In genomic region chr14:80587096-80587724, GRCh38 we compare ENCODE assay signal across 9 cellular contexts.
A peak's percentile ranks its signal among the peaks of the same experiment; 100 is the strongest.
DNase-seq lines count a peak whose midpoint lies in the region; ATAC-seq lines count a peak whose summit lies in the region.
"Had no signal": no experiment of that assay in that cellular context is flagged by ENCODE, and none has a peak within 500 bp of the region (broad histone marks: within the 10 kb centered on the region; RNA-seq: fewer than 3 reads in every experiment).

No MANE protein-coding gene starts in this region.

- H2BK120ac ChIP-seq in neuronal stem cell (ENCODE audit: low read depth, low read length) = no peak overlapping the region

- no peak overlapping the region for H3K27ac ChIP-seq in neuronal stem cell (replicated peaks; ENCODE audit: low read length)
- H3K27ac ChIP-seq: BLaER1 treated with 17β-estradiol and CSF1 and Interleukin-3, amounts not matched to agents 10 nM and 100 nM had no signal

- H2BK12ac ChIP-seq in neuronal stem cell (ENCODE audit: low read length) = no peak overlapping the region

- no peak overlapping the region for H2BK15ac ChIP-seq in neuronal stem cell (ENCODE audit: low read length)

- H3K4me2 ChIP-seq in neuronal stem cell (ENCODE audit: insufficient read depth, low read length, poor library complexity, severe bottlenecking) = no peak overlapping the region
- H3K4me2 ChIP-seq: BLaER1 treated with 17β-estradiol and CSF1 and Interleukin-3, amounts not matched to agents 10 nM and 100 nM had no signal

- no peak overlapping the region for H3K14ac ChIP-seq in neuronal stem cell (ENCODE audit: low read length)

- no peak overlapping the region for H3K23ac ChIP-seq in neuronal stem cell (ENCODE audit: low read depth, low read length, poor library complexity)

- no peak overlapping the region for H4K91ac ChIP-seq in neuronal stem cell (ENCODE audit: low read depth, low read length, poor library complexity)

- H3K4ac ChIP-seq in neuronal stem cell (ENCODE audit: low read length) = no peak overlapping the region

- DNase-seq in NCI-H1417 (lab: John Stamatoyannopoulos, UW) (peak in 2 of 3 experiments; percentile 12 to 47), NCI-H1417 treated with DMSO at 0.1 percent for 48 hours (lab: John Stamatoyannopoulos, UW) (no peak), NCI-H748 (lab: John Stamatoyannopoulos, UW; ENCODE audit: unreplicated experiment) (peak; percentile 37), cerebellar cortex (ENCODE audit: low spot score) (peak; percentile 69), myocyte (ENCODE audit: low read depth) (peak; percentile 48), neuronal stem cell (ENCODE audit: low spot score) (no peak)

- H3K4me3 ChIP-seq in neuronal stem cell (ENCODE audit: low read length in 2 of 2) = no peak overlapping the region
- H3K4me3 ChIP-seq: BLaER1 treated with 17β-estradiol and CSF1 and Interleukin-3, amounts not matched to agents 10 nM and 100 nM had no signal

- no peaks in the 10 kb centered on the region for H3K27me3 ChIP-seq in neuronal stem cell (ENCODE audit: control insufficient read depth in 3 of 3, insufficient read depth in 3 of 3, low read depth in 1 of 3, low read length in 3 of 3)
- H3K27me3 ChIP-seq: BLaER1 treated with 17β-estradiol and CSF1 and Interleukin-3, amounts not matched to agents 10 nM and 100 nM had no signal

- no peaks in the 10 kb centered on the region for H3K4me1 ChIP-seq in neuronal stem cell (ENCODE audit: control insufficient read depth in 2 of 2, insufficient read depth in 1 of 2, low read depth in 1 of 2, low read length in 2 of 2)
- H3K4me1 ChIP-seq: BLaER1 treated with 17β-estradiol and CSF1 and Interleukin-3, amounts not matched to agents 10 nM and 100 nM had no signal

- H4K8ac ChIP-seq in neuronal stem cell (ENCODE audit: low read depth, low read length) = no peak overlapping the region

- H3K36me3 ChIP-seq in neuronal stem cell (replicated peaks in 1 of 2; ENCODE audit: control insufficient read depth in 2 of 2, insufficient read depth in 2 of 2, low read length in 2 of 2) = no peaks in the 10 kb centered on the region
- H3K36me3 ChIP-seq: BLaER1 treated with 17β-estradiol and CSF1 and Interleukin-3, amounts not matched to agents 10 nM and 100 nM had no signal

- H3K79me1 ChIP-seq in neuronal stem cell (ENCODE audit: low read depth, low read length) = no peaks in the 10 kb centered on the region

- H3K9ac ChIP-seq in neuronal stem cell (ENCODE audit: low read depth, low read length, poor library complexity) = no peak overlapping the region
- H3K9ac ChIP-seq: BLaER1 treated with 17β-estradiol and CSF1 and Interleukin-3, amounts not matched to agents 10 nM and 100 nM had no signal

- no peaks in the 10 kb centered on the region for H3K9me3 ChIP-seq in neuronal stem cell (replicated peaks in 1 of 2; ENCODE audit: control insufficient read depth in 2 of 2, insufficient read depth in 1 of 2, low read depth in 1 of 2, low read length in 2 of 2)

- no peak overlapping the region for H2AFZ ChIP-seq in neuronal stem cell (ENCODE audit: low read length)

- no peak overlapping the region for H2AK5ac ChIP-seq in neuronal stem cell (ENCODE audit: low read depth, low read length)

- H3K18ac ChIP-seq in neuronal stem cell (ENCODE audit: low read length) = no peak overlapping the region

- WGBS in neuronal stem cell (ENCODE audit: extremely low coverage in 2 of 2, insufficient read length in 2 of 2, insufficient replicate concordance in 1 of 2), 2 donors = no CpG with 5 or more reads among the region's 3 CpGs

- ATAC-seq in GM18861 (IDR thresholded peaks at IDR 0.05; ENCODE audit: unreplicated experiment) (peak; percentile 95), HG02970 (IDR thresholded peaks at IDR 0.05; ENCODE audit: low FRiP score, unreplicated experiment) (peak; percentile 95)

- no peak overlapping the region for H2BK5ac ChIP-seq in neuronal stem cell (ENCODE audit: low read length)

Comparison
In these comparisons a context has a peak if more than half of its experiments do, and no peak if none do; other contexts are left out.
1. DNase-seq: peak in NCI-H1417 (2 of 3), NCI-H748 (single experiment), cerebellar cortex (single experiment) and myocyte (single experiment); none in NCI-H1417 treated with DMSO at 0.1 percent for 48 hours (single experiment) and neuronal stem cell (single experiment).